ENCODE assay signal across 1 cellular context in the genomic region with DNA sequence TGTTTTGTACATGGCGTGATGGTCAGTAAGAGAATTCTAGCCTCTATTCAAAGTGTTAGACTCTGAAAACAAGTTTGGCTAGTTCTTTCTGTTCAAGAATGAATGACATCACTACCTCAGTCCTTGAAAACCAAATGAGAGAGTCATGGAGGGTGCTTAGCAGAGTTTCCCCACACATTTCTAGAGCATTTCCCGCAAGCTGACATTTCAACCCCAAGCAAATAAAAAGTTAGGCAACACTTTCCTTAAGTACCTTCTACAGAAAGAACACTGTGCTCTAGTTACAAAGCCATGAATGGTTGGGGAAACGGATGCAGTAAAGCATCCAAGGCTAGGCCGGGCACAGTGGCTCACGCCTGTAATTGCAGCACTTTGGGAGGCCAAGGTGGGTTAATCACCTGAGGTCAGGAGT.
TF ChIP-seq lines count a peak whose summit lies in the region.

No MANE protein-coding gene starts in this region.

TF ChIP-seq in SK-N-SH treated with all-trans-retinoic acid at 6 μM for 48 hours, 23 proteins besides CTCF, POLR2A, EP300 and RAD21 (continued from another document):
- TF ChIP-seq, protein P1, sequence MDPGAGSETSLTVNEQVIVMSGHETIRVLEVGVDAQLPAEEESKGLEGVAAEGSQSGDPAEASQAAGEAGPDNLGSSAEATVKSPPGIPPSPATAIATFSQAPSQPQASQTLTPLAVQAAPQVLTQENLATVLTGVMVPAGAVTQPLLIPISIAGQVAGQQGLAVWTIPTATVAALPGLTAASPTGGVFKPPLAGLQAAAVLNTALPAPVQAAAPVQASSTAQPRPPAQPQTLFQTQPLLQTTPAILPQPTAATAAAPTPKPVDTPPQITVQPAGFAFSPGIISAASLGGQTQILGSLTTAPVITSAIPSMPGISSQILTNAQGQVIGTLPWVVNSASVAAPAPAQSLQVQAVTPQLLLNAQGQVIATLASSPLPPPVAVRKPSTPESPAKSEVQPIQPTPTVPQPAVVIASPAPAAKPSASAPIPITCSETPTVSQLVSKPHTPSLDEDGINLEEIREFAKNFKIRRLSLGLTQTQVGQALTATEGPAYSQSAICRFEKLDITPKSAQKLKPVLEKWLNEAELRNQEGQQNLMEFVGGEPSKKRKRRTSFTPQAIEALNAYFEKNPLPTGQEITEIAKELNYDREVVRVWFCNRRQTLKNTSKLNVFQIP (CRISPR knock-in tag; IDR thresholded peaks at IDR 0.05; ENCODE audit: borderline replicate concordance, low read depth): no peak
- no peak for TF ChIP-seq RARB (CRISPR knock-in tag; IDR thresholded peaks at IDR 0.05)
- TF ChIP-seq ZNF565 (CRISPR knock-in tag; conservative IDR thresholded peaks at IDR 0.05; ENCODE audit: low read depth): no peak
- no peak for TF ChIP-seq BACH2 (CRISPR knock-in tag; IDR thresholded peaks at IDR 0.05; ENCODE audit: borderline replicate concordance)
- no peak for TF ChIP-seq GLIS3 (CRISPR knock-in tag; IDR thresholded peaks at IDR 0.05)
- TF ChIP-seq SNAI2 (CRISPR knock-in tag; IDR thresholded peaks at IDR 0.05): no peak
- no peak for TF ChIP-seq TCF4 (CRISPR knock-in tag; IDR thresholded peaks at IDR 0.05; ENCODE audit: borderline replicate concordance)
- TF ChIP-seq PPARA (CRISPR knock-in tag; IDR thresholded peaks at IDR 0.05; ENCODE audit: borderline replicate concordance): no peak
